1 cellular context compared by ENCODE assay signal in the genomic region with DNA sequence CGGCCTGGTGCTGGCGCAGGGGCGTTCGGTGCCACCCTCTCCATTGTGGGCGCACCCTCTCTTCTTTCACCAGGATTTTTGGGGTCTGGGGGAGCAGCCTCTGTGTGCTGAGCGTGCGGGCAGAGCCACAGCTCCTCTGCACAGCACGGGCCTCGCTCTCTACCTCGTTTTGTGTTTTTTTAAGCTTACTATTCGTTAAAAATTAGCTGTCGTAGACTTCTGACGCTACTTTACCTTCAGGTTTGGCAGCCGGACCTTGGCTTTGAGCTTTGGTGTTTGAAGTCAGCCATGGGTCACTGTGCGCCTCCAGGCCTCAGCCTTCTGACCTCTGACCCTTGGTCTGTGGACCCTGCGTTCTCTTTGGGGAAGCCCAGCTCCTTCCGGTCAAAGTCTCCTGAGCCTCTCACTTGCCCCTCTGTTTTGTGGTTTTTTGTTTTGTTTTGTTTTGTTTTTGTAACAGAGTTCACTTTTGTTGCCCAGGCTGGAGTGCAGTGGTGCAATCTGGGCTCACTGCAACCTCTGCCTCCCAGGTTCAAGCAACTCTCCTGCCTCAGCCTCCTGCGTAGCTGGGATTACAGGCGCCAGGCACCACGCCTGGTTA.
TF ChIP-seq lines count a peak whose summit lies in the region.

No MANE protein-coding gene starts in this region.

TF ChIP-seq in HepG2, 621 proteins besides CTCF, POLR2A, EP300 and RAD21 (continued from another document and continues in another):
- TF ChIP-seq NFAT5 (CRISPR knock-in tag; IDR thresholded peaks at IDR 0.05), result no peak
- no peak for TF ChIP-seq ZNF256 (CRISPR knock-in tag; conservative IDR thresholded peaks at IDR 0.05)
- no peak for TF ChIP-seq ZNF207 (IDR thresholded peaks at IDR 0.05; ENCODE audit: borderline replicate concordance)
- TF ChIP-seq ZNF407 (CRISPR knock-in tag; IDR thresholded peaks at IDR 0.05; ENCODE audit: not compliant biosample characterization), result no peak
- TF ChIP-seq, protein P1, sequence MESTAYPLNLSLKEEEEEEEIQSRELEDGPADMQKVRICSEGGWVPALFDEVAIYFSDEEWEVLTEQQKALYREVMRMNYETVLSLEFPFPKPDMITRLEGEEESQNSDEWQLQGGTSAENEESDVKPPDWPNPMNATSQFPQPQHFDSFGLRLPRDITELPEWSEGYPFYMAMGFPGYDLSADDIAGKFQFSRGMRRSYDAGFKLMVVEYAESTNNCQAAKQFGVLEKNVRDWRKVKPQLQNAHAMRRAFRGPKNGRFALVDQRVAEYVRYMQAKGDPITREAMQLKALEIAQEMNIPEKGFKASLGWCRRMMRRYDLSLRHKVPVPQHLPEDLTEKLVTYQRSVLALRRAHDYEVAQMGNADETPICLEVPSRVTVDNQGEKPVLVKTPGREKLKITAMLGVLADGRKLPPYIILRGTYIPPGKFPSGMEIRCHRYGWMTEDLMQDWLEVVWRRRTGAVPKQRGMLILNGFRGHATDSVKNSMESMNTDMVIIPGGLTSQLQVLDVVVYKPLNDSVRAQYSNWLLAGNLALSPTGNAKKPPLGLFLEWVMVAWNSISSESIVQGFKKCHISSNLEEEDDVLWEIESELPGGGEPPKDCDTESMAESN (CRISPR knock-in tag; conservative IDR thresholded peaks at IDR 0.05), result peak; percentile 69
- TF ChIP-seq ZSCAN25 (CRISPR knock-in tag; IDR thresholded peaks at IDR 0.05), result peak; percentile 49; the same call in 1 of the 2 replicates
- TF ChIP-seq ZNF503 (CRISPR knock-in tag; IDR thresholded peaks at IDR 0.05), result peak; percentile 69; the same call in 1 of the 2 replicates
- TF ChIP-seq ZNF644 (CRISPR knock-in tag; IDR thresholded peaks at IDR 0.05; ENCODE audit: low read depth), result peak; percentile 49; the same call in 1 of the 2 replicates
- no peak for TF ChIP-seq KIAA2018 (CRISPR knock-in tag; IDR thresholded peaks at IDR 0.05; ENCODE audit: borderline replicate concordance)
